Comparison of ENCODE assay signal across 1 cellular context in the genomic region with DNA sequence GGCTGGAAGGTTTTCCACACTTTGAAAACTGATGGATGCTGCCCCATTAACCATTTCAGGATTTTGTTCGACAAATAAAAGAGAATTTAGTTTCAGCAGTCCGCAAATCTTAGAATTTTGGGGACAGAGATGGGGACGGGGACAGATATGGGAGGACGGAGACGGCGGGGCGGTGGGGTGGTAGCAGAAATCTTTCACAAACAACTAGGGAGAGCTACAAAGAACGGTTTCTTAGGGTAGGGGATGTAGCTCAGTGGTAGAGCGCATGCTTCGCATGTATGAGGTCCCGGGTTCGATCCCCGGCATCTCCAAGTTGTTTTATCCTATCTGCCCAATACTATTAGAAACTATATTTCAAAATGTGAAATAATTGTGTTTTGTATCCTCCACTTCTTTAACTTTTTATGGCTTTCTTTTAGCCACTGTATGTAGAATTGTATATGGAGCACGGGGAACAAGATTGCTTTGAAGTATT.
TF ChIP-seq lines count a peak whose summit lies in the region.

No MANE protein-coding gene starts in this region.

TF ChIP-seq in neural cell, 6 proteins besides CTCF, POLR2A, EP300 and RAD21 (continued from another document):
- no peak for TF ChIP-seq REST (IDR thresholded peaks at IDR 0.05; ENCODE audit: borderline replicate concordance)
- peak; percentile 28 for TF ChIP-seq MXI1 (conservative IDR thresholded peaks at IDR 0.05; ENCODE audit: poor library complexity, severe bottlenecking)
